In genomic region chr10:70851597-70852475, GRCh38 we compare ENCODE assay signal across 1 cellular context.
TF ChIP-seq lines count a peak whose summit lies in the region.

No MANE protein-coding gene starts in this region.

TF ChIP-seq in HepG2, 621 proteins besides CTCF, POLR2A, EP300 and RAD21 (continued from another document and continues in another):
- TF ChIP-seq ARID3A (IDR thresholded peaks at IDR 0.05; ENCODE audit: low read depth, low read length) (no peak), EHMT2 (IDR thresholded peaks at IDR 0.05; ENCODE audit: borderline replicate concordance, low read depth, low read length) (no peak), ZNF792 (CRISPR knock-in tag; IDR thresholded peaks at IDR 0.05) (peak; percentile 54; the same call in 1 of the 2 replicates), PLRG1 (conservative IDR thresholded peaks at IDR 0.05) (no peak), FOXP4 (CRISPR knock-in tag; IDR thresholded peaks at IDR 0.05) (peak; percentile 57; the same call in 1 of the 2 replicates), CENPBD1 (CRISPR knock-in tag; IDR thresholded peaks at IDR 0.05; ENCODE audit: borderline replicate concordance, low read depth) (no peak), ZNF101 (CRISPR knock-in tag; IDR thresholded peaks at IDR 0.05; ENCODE audit: borderline replicate concordance, low read depth) (no peak), NR2C2 (CRISPR knock-in tag; IDR thresholded peaks at IDR 0.05; ENCODE audit: borderline replicate concordance) (no peak; the same call in 1 of the 2 replicates), POLR2AphosphoS5 (IDR thresholded peaks at IDR 0.05; ENCODE audit: low read depth, low read length) (no peak), KDM6A (CRISPR knock-in tag; IDR thresholded peaks at IDR 0.05; ENCODE audit: low read depth) (no peak; the same call in 1 of the 2 replicates), SKIL (CRISPR knock-in tag; IDR thresholded peaks at IDR 0.05; ENCODE audit: borderline replicate concordance) (no peak), HOXA5 (CRISPR knock-in tag; IDR thresholded peaks at IDR 0.05) (no peak), SP140L (CRISPR knock-in tag; IDR thresholded peaks at IDR 0.05; ENCODE audit: borderline replicate concordance) (no peak), MAFK (conservative IDR thresholded peaks at IDR 0.05 in 1 of 2, IDR thresholded peaks at IDR 0.05 in 1 of 2; ENCODE audit: low read length in 2 of 2) (no peak), SP5 (CRISPR knock-in tag; IDR thresholded peaks at IDR 0.05; ENCODE audit: borderline replicate concordance, low read depth) (no peak), HNF1A (IDR thresholded peaks at IDR 0.05; ENCODE audit: low read depth) (peak; percentile 33; the same call in 1 of the 2 replicates), HNF1A (CRISPR knock-in tag; IDR thresholded peaks at IDR 0.05; ENCODE audit: borderline replicate concordance) (peak; percentile 37; the same call in 1 of the 2 replicates), NR2F1 (CRISPR knock-in tag; IDR thresholded peaks at IDR 0.05) (no peak), KDM3A (CRISPR knock-in tag; IDR thresholded peaks at IDR 0.05; ENCODE audit: low read depth) (no peak), CEBPB (IDR thresholded peaks at IDR 0.05; ENCODE audit: borderline replicate concordance, low read depth, low read length) (no peak), ZNF879 (CRISPR knock-in tag; IDR thresholded peaks at IDR 0.05) (no peak), ASH2L (IDR thresholded peaks at IDR 0.05; ENCODE audit: insufficient read length, low read depth, low read length) (peak; percentile 24), NFE2L2 (IDR thresholded peaks at IDR 0.05; ENCODE audit: low read length) (no peak), KIAA2018 (CRISPR knock-in tag; IDR thresholded peaks at IDR 0.05; ENCODE audit: borderline replicate concordance) (no peak), TBX2 (CRISPR knock-in tag; IDR thresholded peaks at IDR 0.05; ENCODE audit: borderline replicate concordance) (no peak; the same call in none of the 2 replicates), RFX3 (CRISPR knock-in tag; IDR thresholded peaks at IDR 0.05) (no peak), ZNF816 (CRISPR knock-in tag; IDR thresholded peaks at IDR 0.05; ENCODE audit: borderline replicate concordance) (no peak), SSRP1 (CRISPR knock-in tag; IDR thresholded peaks at IDR 0.05) (no peak), CENPT (CRISPR knock-in tag; IDR thresholded peaks at IDR 0.05; ENCODE audit: low read depth) (no peak), HIVEP1 (CRISPR knock-in tag; IDR thresholded peaks at IDR 0.05) (no peak), JUN (CRISPR knock-in tag; IDR thresholded peaks at IDR 0.05) (no peak), BCL6 (CRISPR knock-in tag; IDR thresholded peaks at IDR 0.05) (peak; percentile 55), ZFP41 (CRISPR knock-in tag; IDR thresholded peaks at IDR 0.05; ENCODE audit: borderline replicate concordance) (no peak), ZBTB33 (CRISPR knock-in tag; IDR thresholded peaks at IDR 0.05) (no peak), SPEN (CRISPR knock-in tag; IDR thresholded peaks at IDR 0.05; ENCODE audit: low read depth) (no peak)
